In the genomic region with DNA sequence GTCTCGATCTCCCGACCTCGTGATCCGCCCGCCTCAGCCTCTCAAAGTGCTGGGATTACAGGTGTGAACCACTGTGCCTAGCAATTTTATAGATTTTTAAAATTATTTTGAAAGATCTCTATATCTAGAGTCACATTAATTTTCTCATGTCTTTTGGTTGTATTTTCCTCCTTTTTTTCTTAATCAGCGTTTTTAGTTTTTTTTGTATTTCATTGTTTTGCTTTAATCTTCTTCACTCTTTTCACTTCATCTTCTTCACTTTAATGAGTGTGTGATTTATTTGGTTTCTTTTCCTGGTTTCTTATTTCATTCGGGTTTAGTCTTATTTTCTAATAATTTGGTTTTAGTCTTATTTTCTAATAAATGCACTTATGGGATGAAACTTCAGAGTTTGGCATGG, we compare ENCODE assay signal across 21 cellular contexts. TPM values are rescaled to one million over a fixed set of nuclear protein-coding genes. Genes with fewer than 3 reads are reported as not detected.
DNase-seq lines count a peak whose midpoint lies in the region; ATAC-seq, FAIRE-seq and TF ChIP-seq lines count a peak whose summit lies in the region.
"Had no signal": no experiment of that assay in that cellular context is flagged by ENCODE, and none has a peak within 500 bp of the region (broad histone marks: within the 10 kb centered on the region; RNA-seq: fewer than 3 reads in every experiment).

No MANE protein-coding gene starts in this region.

- no peak overlapping the region for H3K27ac Mint-ChIP-seq in natural killer cell treated with Interleukin-12 subunit alpha and Interleukin-12 subunit beta and Interleukin-15 and Interleukin-18, amount 100 ng/mL, for 72 hours
- H3K27ac Mint-ChIP-seq: B cell; CD4-positive, alpha-beta T cell; CD8-positive, alpha-beta T cell had no signal

- H2BK20ac ChIP-seq in IMR-90 (ENCODE audit: low read depth, low read length) = no peak overlapping the region

- TF ChIP-seq POLR2A in A549 (IDR thresholded peaks at IDR 0.05; ENCODE audit: low read length) (no peak), IMR-90 (IDR thresholded peaks at IDR 0.05; ENCODE audit: low read depth, low read length) (no peak), K562 (conservative IDR thresholded peaks at IDR 0.05) (no peak)

- H3K9me3 Mint-ChIP-seq in natural killer cell treated with Interleukin-12 subunit alpha and Interleukin-12 subunit beta and Interleukin-15 and Interleukin-18, amount 100 ng/mL, for 72 hours = no peaks in the 10 kb centered on the region
- H3K9me3 Mint-ChIP-seq: CD4-positive, alpha-beta T cell; CD8-positive, alpha-beta T cell had no signal

- no peak for DNase-seq in A549 (ENCODE audit: low read depth in 1 of 2, low spot score in 1 of 2)
- no peak for DNase-seq in IMR-90
- DNase-seq in K562 (ENCODE audit: extremely low read depth in 1 of 4, low spot score in 3 of 4) = no peak
- no peak for DNase-seq in natural killer cell treated with Interleukin-12 subunit alpha and Interleukin-12 subunit beta and Interleukin-15 and Interleukin-18, amount 100 ng/mL, for 72 hours (ENCODE audit: low spot score)
- DNase-seq: 8988T; AML-193; Caco-2; Calu3; CD4-positive, alpha-beta T cell; CD8-positive, alpha-beta T cell; DMS79 treated with DMSO at 0.1 percent for 48 hours; GF-D8 had no signal

- dilution Hi-C loops in IMR-90 (cut with HindIII; ENCODE audit: low sequenced_read_pairs, unreplicated experiment) = no loop called here

- peaks cover 3% of the 10 kb centered on the region; the same call in 1 of the 2 replicates for H3K36me3 ChIP-seq in IMR-90 (ENCODE audit: control insufficient read depth, insufficient read depth, low read length)
- H3K36me3 ChIP-seq in K562 (ENCODE audit: control insufficient read depth, insufficient read depth, low read length) = no peaks in the 10 kb centered on the region
- H3K36me3 ChIP-seq: BLaER1 treated with 17β-estradiol and CSF1 and Interleukin-3, amounts not matched to agents 10 nM and 100 nM had no signal

- no peak overlapping the region for H3K27ac ChIP-seq in A549
- H3K27ac ChIP-seq in IMR-90 (ENCODE audit: insufficient read depth, low read length) = no peak overlapping the region
- no peak overlapping the region for H3K27ac ChIP-seq in K562 (ENCODE audit: extremely low read depth, low read depth, low read length)
- H3K27ac ChIP-seq: BLaER1 treated with 17β-estradiol and CSF1 and Interleukin-3, amounts not matched to agents 10 nM and 100 nM; C4-2B had no signal

- BruUV-seq in IMR-90 (replicated peaks; lab: Mats Ljungman, UMichigan) (no TSS peak), K562 (replicated peaks; lab: Mats Ljungman, UMichigan) (no TSS peak)

- no peak overlapping the region for H4K5ac ChIP-seq in IMR-90 (ENCODE audit: low read depth, low read length)

- H4K20me1 ChIP-seq in IMR-90 (ENCODE audit: insufficient read depth, low read length) (no peaks in the 10 kb centered on the region), K562 (replicated peaks; ENCODE audit: control insufficient read depth, insufficient read depth, low read length) (no peaks in the 10 kb centered on the region; the same call in 1 of the 2 replicates)
- H4K20me1 ChIP-seq: BLaER1 treated with 17β-estradiol and CSF1 and Interleukin-3, amounts not matched to agents 10 nM and 100 nM had no signal

- H3K4me1 ChIP-seq in A549 = no peaks in the 10 kb centered on the region
- no peaks in the 10 kb centered on the region for H3K4me1 ChIP-seq in IMR-90 (ENCODE audit: control insufficient read depth, insufficient read depth, low read length)
- peaks cover 2 to 13% of the 10 kb centered on the region in 2 experiments; a peak in 2 of 5 replicates for H3K4me1 ChIP-seq in K562 (replicated peaks in 1 of 2; ENCODE audit: control insufficient read depth in 2 of 2, insufficient read depth in 2 of 2, low read length in 2 of 2)
- H3K4me1 ChIP-seq: BLaER1 treated with 17β-estradiol and CSF1 and Interleukin-3, amounts not matched to agents 10 nM and 100 nM; Caco-2 had no signal

- no peak overlapping the region for H3K23ac ChIP-seq in IMR-90 (ENCODE audit: low read depth, low read length)

- H3K56ac ChIP-seq in IMR-90 (ENCODE audit: extremely low read depth, insufficient read depth, low read length) = no peak overlapping the region

- H3K9me3 ChIP-seq in A549 = no peaks in the 10 kb centered on the region
- no peaks in the 10 kb centered on the region for H3K9me3 ChIP-seq in IMR-90 (ENCODE audit: control insufficient read depth, insufficient read depth, low read length)
- no peaks in the 10 kb centered on the region for H3K9me3 ChIP-seq in K562 (replicated peaks; ENCODE audit: control insufficient read depth, insufficient read depth, low read depth, low read length)
- H3K9me3 ChIP-seq: BLaER1 treated with 17β-estradiol and CSF1 and Interleukin-3, amounts not matched to agents 10 nM and 100 nM; Caco-2 had no signal

- H3K9ac ChIP-seq in IMR-90 (ENCODE audit: low read depth, low read length) = no peak overlapping the region
- no peak overlapping the region for H3K9ac ChIP-seq in K562 (ENCODE audit: insufficient read depth in 1 of 2, low read depth in 2 of 2, low read length in 2 of 2)
- H3K9ac ChIP-seq: BLaER1 treated with 17β-estradiol and CSF1 and Interleukin-3, amounts not matched to agents 10 nM and 100 nM had no signal

- H2BK120ac ChIP-seq in IMR-90 (ENCODE audit: low read depth, low read length) = no peak overlapping the region

- H3K4me3 ChIP-seq in A549 = no peak overlapping the region
- no peak overlapping the region for H3K4me3 ChIP-seq in IMR-90 (ENCODE audit: insufficient read depth, low read depth, low read length)
- no peak overlapping the region for H3K4me3 ChIP-seq in K562
- H3K4me3 ChIP-seq: BLaER1 treated with 17β-estradiol and CSF1 and Interleukin-3, amounts not matched to agents 10 nM and 100 nM had no signal

- no peak overlapping the region for H4K8ac ChIP-seq in IMR-90 (ENCODE audit: low read depth in 2 of 2, low read length in 2 of 2)

- FAIRE-seq in A549 (lab: Jason Lieb, UNC) (no peak), K562 (lab: Jason Lieb, UNC) (no peak)
- FAIRE-seq: A204.1, D721Med, G401.6, GM12891, GM19239 had no signal

- H3K79me1 ChIP-seq in IMR-90 (ENCODE audit: low read depth in 1 of 2, low read length in 2 of 2) = peaks cover 3 to 18% of the 10 kb centered on the region in 2 experiments; a peak in 1 of 4 replicates

- 90% methylated on average over 7 of the region's 7 CpGs for WGBS in A549 (ENCODE audit: missing lambda C conversion rate)
- WGBS in IMR-90 (ENCODE audit: extremely low coverage in 2 of 2, insufficient read length in 1 of 2), 2 experiments = no CpG with 5 or more reads among the region's 7 CpGs
- WGBS in K562 (ENCODE audit: insufficient coverage, low coverage, missing lambda C conversion rate) = 10% methylated on average over 2 of the region's 7 CpGs

- in situ Hi-C loops in IMR-90 (cut with MboI; ENCODE audit: low sequenced_read_pairs) = no loop called here
- in situ Hi-C loops in K562 (cut with MboI) = no loop called here

- no peak for TF ChIP-seq RAD21 in A549 (conservative IDR thresholded peaks at IDR 0.05 in 1 of 2, IDR thresholded peaks at IDR 0.05 in 1 of 2)
- no peak for TF ChIP-seq RAD21 in IMR-90 (IDR thresholded peaks at IDR 0.05; ENCODE audit: low read length)
- TF ChIP-seq RAD21 in K562 (CRISPR knock-in tag; conservative IDR thresholded peaks at IDR 0.05 in 1 of 2, IDR thresholded peaks at IDR 0.05 in 1 of 2) = no peak

- no peaks in the 10 kb centered on the region for H3K36me3 Mint-ChIP-seq in natural killer cell treated with Interleukin-12 subunit alpha and Interleukin-12 subunit beta and Interleukin-15 and Interleukin-18, amount 100 ng/mL, for 72 hours

- H3K27me3 ChIP-seq in IMR-90 (ENCODE audit: control insufficient read depth, insufficient read depth, low read length) (no peaks in the 10 kb centered on the region), K562 (ENCODE audit: control insufficient read depth in 2 of 2, insufficient read depth in 2 of 2, low read length in 2 of 2) (no peaks in the 10 kb centered on the region)
- H3K27me3 ChIP-seq: BLaER1 treated with 17β-estradiol and CSF1 and Interleukin-3, amounts not matched to agents 10 nM and 100 nM had no signal

- H2BK15ac ChIP-seq in IMR-90 (ENCODE audit: low read depth, low read length) = no peak overlapping the region

- H3K79me2 ChIP-seq in K562 (ENCODE audit: control insufficient read depth, insufficient read depth, low read length) = no peaks in the 10 kb centered on the region

- no peak overlapping the region for H3K14ac ChIP-seq in IMR-90 (replicated peaks; ENCODE audit: low read depth, low read length)

- no peaks in the 10 kb centered on the region for H3K4me1 Mint-ChIP-seq in natural killer cell treated with Interleukin-12 subunit alpha and Interleukin-12 subunit beta and Interleukin-15 and Interleukin-18, amount 100 ng/mL, for 72 hours (ENCODE audit: low read depth in 2 of 2)
- H3K4me1 Mint-ChIP-seq: B cell had no signal

- H2BK5ac ChIP-seq in IMR-90 (ENCODE audit: low read depth, low read length, poor library complexity, severe bottlenecking) = no peak overlapping the region

- no peaks in the 10 kb centered on the region; the same call in none of the 2 replicates for H3K9me1 ChIP-seq in IMR-90 (ENCODE audit: insufficient read depth, low read length)
- H3K9me1 ChIP-seq in K562 (ENCODE audit: control insufficient read depth, insufficient read depth, low read length) = no peaks in the 10 kb centered on the region

- H2AK5ac ChIP-seq in IMR-90 (ENCODE audit: low read depth, low read length) = no peak overlapping the region

- TF ChIP-seq CTCF in A549 (IDR thresholded peaks at IDR 0.05) (no peak), IMR-90 (conservative IDR thresholded peaks at IDR 0.05; ENCODE audit: low read depth, low read length) (no peak), K562 (IDR thresholded peaks at IDR 0.05 in 2 of 3, conservative IDR thresholded peaks at IDR 0.05 in 1 of 3; ENCODE audit: insufficient read depth in 2 of 3, low read depth in 1 of 3, low read length in 3 of 3) (no peak)

- intact Hi-C loops in IMR-90 (cut with micrococcal nuclease) = loop anchor here (10.0 kb wide), 1 partner anchor 208 kb away; no protein-coding TSS in a partner anchor
- intact Hi-C loops in K562 (cut with micrococcal nuclease) = no loop called here

- H3K4me2 ChIP-seq in A549 = no peak overlapping the region
- H3K4me2 ChIP-seq in IMR-90 (ENCODE audit: low read depth, low read length) = no peak overlapping the region
- H3K4me2 ChIP-seq in K562 (ENCODE audit: insufficient read depth, low read length) = no peak overlapping the region
- H3K4me2 ChIP-seq: BLaER1 treated with 17β-estradiol and CSF1 and Interleukin-3, amounts not matched to agents 10 nM and 100 nM had no signal

- CTCF ChIA-PET in A549 (lab: Yijun Ruan, JAX) (interaction anchor here (1.5 kb wide), 1 partner anchor 9 kb away, joined by 4 read pairs; no protein-coding TSS in a partner anchor), IMR-90 (lab: Yijun Ruan, JAX) (interaction anchor here (1.2 kb wide), 1 partner anchor 9 kb away, joined by 4 read pairs; no protein-coding TSS in a partner anchor), K562 (lab: Yijun Ruan, JAX; ENCODE audit: low intra/inter-chr PET ratio) (no interaction called here)

- H3K27me3 Mint-ChIP-seq in natural killer cell treated with Interleukin-12 subunit alpha and Interleukin-12 subunit beta and Interleukin-15 and Interleukin-18, amount 100 ng/mL, for 72 hours = no peaks in the 10 kb centered on the region
- H3K27me3 Mint-ChIP-seq: B cell; CD4-positive, alpha-beta T cell had no signal

- ATAC-seq in A549 (no peak), IMR-90 (ENCODE audit: low read depth) (no peak), K562 (no peak), HG02798 (IDR thresholded peaks at IDR 0.05; ENCODE audit: poor library complexity, unreplicated experiment) (no peak)
- ATAC-seq in natural killer cell treated with Interleukin-12 subunit alpha and Interleukin-12 subunit beta and Interleukin-15 and Interleukin-18, amount 100 ng/mL, for 72 hours = no peak
- ATAC-seq: CD8-positive, alpha-beta T cell had no signal

- H3K18ac ChIP-seq in IMR-90 (ENCODE audit: low read depth, low read length) = no peak overlapping the region

- H2AFZ ChIP-seq in IMR-90 (replicated peaks; ENCODE audit: low read length, poor library complexity) (no peak overlapping the region), K562 (ENCODE audit: low read depth, low read length) (no peak overlapping the region)

- H3K4me3 Mint-ChIP-seq in natural killer cell treated with Interleukin-12 subunit alpha and Interleukin-12 subunit beta and Interleukin-15 and Interleukin-18, amount 100 ng/mL, for 72 hours = no peak overlapping the region
- H3K4me3 Mint-ChIP-seq: B cell; CD4-positive, alpha-beta T cell; CD8-positive, alpha-beta T cell had no signal

- TF ChIP-seq EP300 in A549 (IDR thresholded peaks at IDR 0.05) (no peak), K562 (IDR thresholded peaks at IDR 0.05; ENCODE audit: low read length) (no peak)

- POLR2A ChIA-PET in A549 (lab: Yijun Ruan, JAX) (no interaction called here), IMR-90 (lab: Charles Lee; ENCODE audit: unreplicated experiment) (no interaction called here), K562 (lab: Yijun Ruan, JAX) (no interaction called here)

- H2AK9ac ChIP-seq in IMR-90 (replicated peaks; ENCODE audit: low read depth, low read length, poor library complexity) = no peak overlapping the region

- no peak overlapping the region for H4K91ac ChIP-seq in IMR-90 (ENCODE audit: insufficient read depth, low read depth, low read length)

- H3K4ac ChIP-seq in IMR-90 (ENCODE audit: low read depth, low read length) = no peak overlapping the region

RNA-seq across cellular contexts. Expression of a gene that starts 35.3 kb away (rescaled TPM):
- 74.7 and 99.3 TPM in 2 replicates for polyA plus RNA-seq in A549 (2011; rRNA removed)
- 75.3 and 81.9 TPM in 2 replicates for polyA plus RNA-seq in A549 (2012; cell fraction: cytosol; rRNA removed)
- 32.9 and 52.1 TPM in 2 replicates for polyA plus RNA-seq in A549 (2012; cell fraction: nucleus; rRNA removed)
- polyA plus RNA-seq in A549 (2017; fragmentation: RNase III; extraction: RNeasy Plus Mini Kit Qiagen cat#74134 plus additional on column Dnase treatment) = 72.5 to 76.3 TPM (median 72.8 TPM) in 3 replicates
- polyA minus RNA-seq in A549 (2011; rRNA and poly(A)+ RNA removed) = 55.5 and 60.8 TPM in 2 replicates
- 101 and 124 TPM in 2 replicates for total RNA-seq in IMR-90 (2012; rRNA removed)
- polyA plus RNA-seq in IMR-90 (2012; rRNA removed) = 59.6 and 73.1 TPM in 2 replicates
- 47.9 and 62.5 TPM in 2 replicates for polyA plus RNA-seq in IMR-90 (2012; cell fraction: cytosol; rRNA removed)
- polyA plus RNA-seq in IMR-90 (2012; cell fraction: nucleus; rRNA removed; ENCODE audit: low replicate concordance) = 13.1 and 29.2 TPM in 2 replicates
- total RNA-seq in K562 (2011; cell fraction: chromatin; rRNA removed; ENCODE audit: low replicate concordance) = 8.9 and 11.7 TPM in 2 replicates
- total RNA-seq in K562 (2011; cell fraction: nucleolus; rRNA removed) = 6.3 and 7.2 TPM in 2 replicates
- total RNA-seq in K562 (2011; cell fraction: nucleoplasm; rRNA removed) = 14.4 and 20.7 TPM in 2 replicates
- total RNA-seq in K562 (2014; rRNA removed) = 28.6 and 32.8 TPM in 2 replicates
- 27.0 and 28.6 TPM in 2 replicates for total RNA-seq in K562 (2014; rRNA removed; fragmentation: Illumina TruSeq; extraction: Trizol)
- total RNA-seq in K562 (2015; rRNA removed; fragmentation: Illumina TruSeq; extraction: Trizol) = 25.8 TPM in 2 replicates
- 26.3 and 27.1 TPM in 2 replicates for total RNA-seq in K562 (2021)
- polyA plus RNA-seq in K562 (2011; rRNA removed) = 24.3 and 26.3 TPM in 2 replicates
- 18.0 and 26.3 TPM in 2 replicates for polyA plus RNA-seq in K562 (2011; cell fraction: cytosol; rRNA removed)
- polyA plus RNA-seq in K562 (2011; cell fraction: nucleus; rRNA removed) = 7.5 and 10.8 TPM in 2 replicates
- 29.3 and 56.5 TPM in 2 replicates for polyA plus RNA-seq in K562 (2012)
- polyA plus RNA-seq in K562 (2014; fragmentation: Illumina TruSeq; extraction: Trizol) = 26.1 and 26.8 TPM in 2 replicates
- polyA plus RNA-seq in K562 (2014; fragmentation: Nextera tagmentation; extraction: Ambion mirVana) = 1 to 10 TPM; 5.7 to 9.6 TPM
- 27.2 and 32.5 TPM in 2 replicates for polyA plus RNA-seq in K562 (2014; rRNA removed)
- polyA minus RNA-seq in K562 (2011; rRNA and poly(A)+ RNA removed) = 21.9 and 25.3 TPM in 2 replicates
- polyA minus RNA-seq in K562 (2011; cell fraction: cytosol; rRNA and poly(A)+ RNA removed) = 9.0 and 13.3 TPM in 2 replicates
- polyA minus RNA-seq in K562 (2011; cell fraction: nucleus; rRNA and poly(A)+ RNA removed) = 3.8 and 6.0 TPM in 2 replicates
- total RNA-seq in natural killer cell treated with Interleukin-12 subunit alpha and Interleukin-12 subunit beta and Interleukin-15 and Interleukin-18, amount 100 ng/mL, for 72 hours = 10 to 100 TPM; 46.1 to 49.8 TPM

RNA-seq across cellular contexts. Expression of a gene that starts 55.9 kb away (rescaled TPM):
- polyA plus RNA-seq in A549 (2011; rRNA removed) (291 and 338 TPM in 2 replicates), A549 (2017; fragmentation: RNase III; extraction: RNeasy Plus Mini Kit Qiagen cat#74134 plus additional on column Dnase treatment) (202 to 209 TPM (median 207 TPM) in 3 replicates), IMR-90 (2012; rRNA removed) (43.2 and 45.7 TPM in 2 replicates), K562 (2011; rRNA removed) (89.0 and 96.2 TPM in 2 replicates), K562 (2014; fragmentation: Illumina TruSeq; extraction: Trizol) (86.5 and 97.9 TPM in 2 replicates), K562 (2014; fragmentation: Nextera tagmentation; extraction: Ambion mirVana) (100 to 1,000 TPM; 158 to 186 TPM), K562 (2014; rRNA removed) (73.4 and 80.5 TPM in 2 replicates)
- polyA plus RNA-seq in A549 (2012; cell fraction: cytosol; rRNA removed) = 133 and 172 TPM in 2 replicates
- 55.4 and 118 TPM in 2 replicates for polyA plus RNA-seq in A549 (2012; cell fraction: nucleus; rRNA removed)
- polyA minus RNA-seq in A549 (2011; rRNA and poly(A)+ RNA removed) = 162 and 325 TPM in 2 replicates
- total RNA-seq in IMR-90 (2012; rRNA removed) (42.8 and 49.2 TPM in 2 replicates), K562 (2014; rRNA removed) (55.9 and 124 TPM in 2 replicates), K562 (2014; rRNA removed; fragmentation: Illumina TruSeq; extraction: Trizol) (81.1 and 81.9 TPM in 2 replicates), K562 (2015; rRNA removed; fragmentation: Illumina TruSeq; extraction: Trizol) (86.7 and 90.7 TPM in 2 replicates), K562 (2021) (46.8 and 46.9 TPM in 2 replicates)
- 54.4 and 142 TPM in 2 replicates for polyA plus RNA-seq in IMR-90 (2012; cell fraction: cytosol; rRNA removed)
- 11.6 and 43.1 TPM in 2 replicates for polyA plus RNA-seq in IMR-90 (2012; cell fraction: nucleus; rRNA removed; ENCODE audit: low replicate concordance)
- total RNA-seq in K562 (2011; cell fraction: chromatin; rRNA removed; ENCODE audit: low replicate concordance) = 18.9 and 25.2 TPM in 2 replicates
- 47.0 and 51.4 TPM in 2 replicates for total RNA-seq in K562 (2011; cell fraction: nucleolus; rRNA removed)
- total RNA-seq in K562 (2011; cell fraction: nucleoplasm; rRNA removed) = 65.3 and 66.6 TPM in 2 replicates
- polyA plus RNA-seq in K562 (2011; cell fraction: cytosol; rRNA removed) = 37.9 and 78.5 TPM in 2 replicates
- polyA plus RNA-seq in K562 (2011; cell fraction: nucleus; rRNA removed) = 61.5 and 84.9 TPM in 2 replicates
- polyA plus RNA-seq in K562 (2012) = 87.6 and 93.1 TPM in 2 replicates
- 36.7 and 40.5 TPM in 2 replicates for polyA minus RNA-seq in K562 (2011; rRNA and poly(A)+ RNA removed)
- polyA minus RNA-seq in K562 (2011; cell fraction: cytosol; rRNA and poly(A)+ RNA removed) = 22.0 and 28.5 TPM in 2 replicates
- polyA minus RNA-seq in K562 (2011; cell fraction: nucleus; rRNA and poly(A)+ RNA removed) = 17.2 and 30.8 TPM in 2 replicates
- 10 to 100 TPM; 41.8 to 44.4 TPM for total RNA-seq in natural killer cell treated with Interleukin-12 subunit alpha and Interleukin-12 subunit beta and Interleukin-15 and Interleukin-18, amount 100 ng/mL, for 72 hours
